ENCODE assay signal across 1 cellular context in the genomic region with DNA sequence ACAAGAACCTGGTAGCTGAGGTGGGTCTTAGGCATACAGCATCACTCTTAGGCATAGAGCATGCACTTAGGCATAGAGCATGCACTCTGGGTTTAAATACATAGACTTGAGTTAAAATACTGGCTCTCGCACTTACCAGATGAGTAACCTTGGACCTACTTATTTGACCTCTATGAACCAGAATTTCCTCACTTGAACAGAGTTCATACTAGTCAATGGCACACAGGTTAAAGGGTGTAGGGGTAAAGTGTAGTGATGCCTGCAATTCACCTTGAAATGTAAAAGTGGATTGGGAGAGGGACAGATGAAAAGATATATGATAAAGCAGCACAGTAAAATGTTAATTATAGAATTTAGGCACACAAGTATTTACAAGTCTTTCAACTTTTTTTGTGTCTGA.
TF ChIP-seq lines count a peak whose summit lies in the region.

No MANE protein-coding gene starts in this region.

TF ChIP-seq in SK-N-SH treated with all-trans-retinoic acid at 6 μM for 48 hours, 23 proteins besides CTCF, POLR2A, EP300 and RAD21 (continued from another document):
- TF ChIP-seq, protein P1, sequence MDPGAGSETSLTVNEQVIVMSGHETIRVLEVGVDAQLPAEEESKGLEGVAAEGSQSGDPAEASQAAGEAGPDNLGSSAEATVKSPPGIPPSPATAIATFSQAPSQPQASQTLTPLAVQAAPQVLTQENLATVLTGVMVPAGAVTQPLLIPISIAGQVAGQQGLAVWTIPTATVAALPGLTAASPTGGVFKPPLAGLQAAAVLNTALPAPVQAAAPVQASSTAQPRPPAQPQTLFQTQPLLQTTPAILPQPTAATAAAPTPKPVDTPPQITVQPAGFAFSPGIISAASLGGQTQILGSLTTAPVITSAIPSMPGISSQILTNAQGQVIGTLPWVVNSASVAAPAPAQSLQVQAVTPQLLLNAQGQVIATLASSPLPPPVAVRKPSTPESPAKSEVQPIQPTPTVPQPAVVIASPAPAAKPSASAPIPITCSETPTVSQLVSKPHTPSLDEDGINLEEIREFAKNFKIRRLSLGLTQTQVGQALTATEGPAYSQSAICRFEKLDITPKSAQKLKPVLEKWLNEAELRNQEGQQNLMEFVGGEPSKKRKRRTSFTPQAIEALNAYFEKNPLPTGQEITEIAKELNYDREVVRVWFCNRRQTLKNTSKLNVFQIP (CRISPR knock-in tag; IDR thresholded peaks at IDR 0.05; ENCODE audit: borderline replicate concordance, low read depth), result no peak
- TF ChIP-seq TCF4 (CRISPR knock-in tag; IDR thresholded peaks at IDR 0.05; ENCODE audit: borderline replicate concordance) (no peak), BACH2 (CRISPR knock-in tag; IDR thresholded peaks at IDR 0.05; ENCODE audit: borderline replicate concordance) (no peak)
- TF ChIP-seq, protein P2, sequence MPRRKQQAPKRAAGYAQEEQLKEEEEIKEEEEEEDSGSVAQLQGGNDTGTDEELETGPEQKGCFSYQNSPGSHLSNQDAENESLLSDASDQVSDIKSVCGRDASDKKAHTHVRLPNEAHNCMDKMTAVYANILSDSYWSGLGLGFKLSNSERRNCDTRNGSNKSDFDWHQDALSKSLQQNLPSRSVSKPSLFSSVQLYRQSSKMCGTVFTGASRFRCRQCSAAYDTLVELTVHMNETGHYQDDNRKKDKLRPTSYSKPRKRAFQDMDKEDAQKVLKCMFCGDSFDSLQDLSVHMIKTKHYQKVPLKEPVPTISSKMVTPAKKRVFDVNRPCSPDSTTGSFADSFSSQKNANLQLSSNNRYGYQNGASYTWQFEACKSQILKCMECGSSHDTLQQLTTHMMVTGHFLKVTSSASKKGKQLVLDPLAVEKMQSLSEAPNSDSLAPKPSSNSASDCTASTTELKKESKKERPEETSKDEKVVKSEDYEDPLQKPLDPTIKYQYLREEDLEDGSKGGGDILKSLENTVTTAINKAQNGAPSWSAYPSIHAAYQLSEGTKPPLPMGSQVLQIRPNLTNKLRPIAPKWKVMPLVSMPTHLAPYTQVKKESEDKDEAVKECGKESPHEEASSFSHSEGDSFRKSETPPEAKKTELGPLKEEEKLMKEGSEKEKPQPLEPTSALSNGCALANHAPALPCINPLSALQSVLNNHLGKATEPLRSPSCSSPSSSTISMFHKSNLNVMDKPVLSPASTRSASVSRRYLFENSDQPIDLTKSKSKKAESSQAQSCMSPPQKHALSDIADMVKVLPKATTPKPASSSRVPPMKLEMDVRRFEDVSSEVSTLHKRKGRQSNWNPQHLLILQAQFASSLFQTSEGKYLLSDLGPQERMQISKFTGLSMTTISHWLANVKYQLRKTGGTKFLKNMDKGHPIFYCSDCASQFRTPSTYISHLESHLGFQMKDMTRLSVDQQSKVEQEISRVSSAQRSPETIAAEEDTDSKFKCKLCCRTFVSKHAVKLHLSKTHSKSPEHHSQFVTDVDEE (CRISPR knock-in tag; IDR thresholded peaks at IDR 0.05), result no peak
